28 cellular contexts compared by ENCODE assay signal in genomic region chr14:96690713-96691383, GRCh38.
"Had no signal": no experiment of that assay in that cellular context is flagged by ENCODE, and none has a peak within 500 bp of the region (broad histone marks: within the 10 kb centered on the region; RNA-seq: fewer than 3 reads in every experiment).

No MANE protein-coding gene starts in this region.

- H3K4me2 ChIP-seq: neural progenitor cell, smooth muscle cell had no signal

- H2AFZ ChIP-seq: neural progenitor cell, parathyroid adenoma had no signal

- H3K9ac ChIP-seq: neural progenitor cell, parathyroid adenoma had no signal

- H3K36me3 ChIP-seq: neural progenitor cell, ovary, spleen, suprapubic skin, tibial artery, transverse colon, upper lobe of right lung, uterus had no signal

- ATAC-seq: naive thymus-derived CD4-positive, alpha-beta T cell; psoas muscle; right cardiac atrium; sciatic nerve; stimulated activated memory B cell treated with anti-CD40 and anti-IgM and Interleukin-4, amounts not matched to agents 10 μg/mL and 1 μg/mL and 100 μg/mL, for 72 hours; stimulated activated naive CD8-positive, alpha-beta T cell treated with anti-CD3 and anti-CD28 coated beads, Interleukin-15, amount 100 ng/mL, for 72 hours; stimulated activated naive CD8-positive, alpha-beta T cell treated with anti-CD3 and anti-CD28 coated beads, Interleukin-15, Interleukin-2, amounts not matched to agents 100 U/mL and 50 U/mL, for 24 hours had no signal

- H3K4me3 ChIP-seq: neural progenitor cell, ovary, psoas muscle, skin epidermis, smooth muscle cell, spleen, suprapubic skin, testis, tibial artery, transverse colon, upper lobe of right lung, uterus had no signal

- DNase-seq: naive thymus-derived CD4-positive, alpha-beta T cell; occipital lobe; ovary; posterior cingulate gyrus; psoas muscle; right cardiac atrium; spleen; stimulated activated CD4-positive, alpha-beta T cell treated with anti-CD3 and anti-CD28 coated beads, Interleukin-12 subunit alpha, Interleukin-12 subunit beta, amount 100 ng/mL, for 4 hours; stimulated activated CD4-positive, alpha-beta T cell treated with anti-CD3 and anti-CD28 coated beads, Interleukin-1b, Interleukin-23, amount 100 ng/mL, for 48 hours; stimulated activated CD4-positive, alpha-beta T cell treated with anti-CD3 and anti-CD28 coated beads, Interleukin-4, amount 100 ng/mL, for 1 hour; stimulated activated CD4-positive, alpha-beta T cell treated with anti-CD3 and anti-CD28 coated beads, Interleukin-4, amount 100 ng/mL, for 4 hours; stimulated activated CD8-positive, alpha-beta memory T cell treated with anti-CD3 and anti-CD28 coated beads, Interleukin-4, amount 100 ng/mL, for 48 hours; stimulated activated naive CD4-positive, alpha-beta T cell; stimulated activated naive CD8-positive, alpha-beta T cell treated with anti-CD3 and anti-CD28 coated beads, Interleukin-15, amount 100 ng/mL, for 72 hours; stimulated activated naive CD8-positive, alpha-beta T cell treated with anti-CD3 and anti-CD28 coated beads, Interleukin-15, Interleukin-2, amounts not matched to agents 100 U/mL and 50 U/mL, for 24 hours; substantia nigra; testis; tibial artery; transverse colon; upper lobe of right lung; uterus had no signal

- H3K9me3 ChIP-seq: ovary, psoas muscle, spleen, suprapubic skin, testis, tibial artery, transverse colon, upper lobe of right lung, uterus had no signal

- H3K79me2 ChIP-seq: parathyroid adenoma had no signal

- H3K27ac ChIP-seq: neural progenitor cell, ovary, parathyroid adenoma, psoas muscle, skin epidermis, spleen, suprapubic skin, testis, tibial artery, transverse colon, upper lobe of right lung, uterus had no signal

- H3K27me3 ChIP-seq: ovary, testis, transverse colon, upper lobe of right lung, uterus had no signal

- H3K4me1 ChIP-seq: parathyroid adenoma, psoas muscle, spleen, suprapubic skin, testis, tibial artery, transverse colon, upper lobe of right lung, uterus had no signal
